Comparison of ENCODE assay signal across 8 cellular contexts in the genomic region with DNA sequence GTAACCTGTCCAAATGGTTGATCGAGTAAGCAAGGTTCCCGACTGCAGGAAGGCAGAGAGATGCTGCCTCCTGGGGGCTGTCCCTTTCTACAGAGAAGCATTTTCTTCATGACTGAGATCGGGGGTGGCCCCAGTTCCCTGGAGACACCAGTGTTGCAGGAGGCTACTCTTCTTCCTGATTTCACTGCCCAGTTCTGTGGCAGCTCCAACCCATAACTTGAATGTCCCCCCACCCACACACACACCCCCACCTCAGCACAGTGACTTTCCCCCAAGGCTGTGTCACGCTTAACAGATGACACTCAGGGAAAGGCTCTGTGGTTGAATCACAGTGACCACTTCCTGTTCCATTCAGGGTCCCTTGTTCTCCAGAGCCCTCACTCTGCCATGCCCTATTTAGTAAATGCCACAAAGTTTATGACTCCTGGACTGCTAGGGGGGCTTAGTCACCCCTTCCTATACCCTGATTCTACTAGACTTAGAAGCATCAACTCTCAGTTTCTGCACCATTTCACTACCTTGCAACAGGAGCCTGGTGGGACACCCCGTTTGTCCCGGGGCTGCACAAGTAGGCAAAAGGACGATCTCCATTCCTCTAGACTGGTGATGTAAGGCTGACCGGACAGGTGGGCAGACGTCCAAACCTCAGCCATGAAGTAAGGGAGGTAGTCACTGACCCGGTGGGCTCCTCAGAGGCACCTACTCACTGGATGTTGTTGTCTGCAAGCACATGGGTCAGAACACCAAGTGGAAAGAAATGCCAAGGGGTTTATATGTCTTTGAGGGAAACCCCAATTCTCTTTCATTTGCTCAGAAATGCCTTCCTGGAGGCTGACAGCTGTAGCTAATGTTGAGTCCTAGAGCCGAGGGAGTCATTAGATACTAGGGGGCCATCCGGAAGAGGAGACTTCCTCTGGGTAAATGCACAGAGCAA. TPM values are rescaled to one million over a fixed set of nuclear protein-coding genes. Genes with fewer than 3 reads are reported as not detected.
A peak's percentile ranks its signal among the peaks of the same experiment; 100 is the strongest.
DNase-seq lines count a peak whose midpoint lies in the region; ATAC-seq and TF ChIP-seq lines count a peak whose summit lies in the region.

No MANE protein-coding gene starts in this region.

- no peaks in the 10 kb centered on the region for H3K9me3 Mint-ChIP-seq in immature natural killer cell

- H3K36me3 Mint-ChIP-seq in immature natural killer cell, result no peaks in the 10 kb centered on the region

- ATAC-seq in Right ventricle myocardium inferior (peak; percentile 70), HG03039 (IDR thresholded peaks at IDR 0.05; ENCODE audit: unreplicated experiment) (peak; percentile 77)

- peak overlapping the region; percentile 58 to 71 (median 67) for H3K4me3 Mint-ChIP-seq in immature natural killer cell

- peak overlapping the region in 4 of 6 donors; percentile 44 to 60 (median 50) for H3K27ac Mint-ChIP-seq in immature natural killer cell

- 52 to 58% methylated on average over 12 of the region's 12 CpGs for WGBS in lower leg skin, 2 donors

- intact Hi-C loops in Right ventricle myocardium inferior (cut with DNase I) (loop anchor here (1.0 to 10.0 kb wide), 4 partner anchors 34 to 401 kb away; no protein-coding TSS in a partner anchor), cardiac septum (cut with DNase I) (no loop called here), lower leg skin (cut with DNase I; ENCODE audit: low total_unique reads) (no loop called here)

- no peak for TF ChIP-seq CTCF in lower leg skin (IDR thresholded peaks at IDR 0.05)

- H3K4me3 ChIP-seq in lower leg skin (ENCODE audit: low read depth, poor library complexity, severe bottlenecking), result no peak overlapping the region

- no peak for DNase-seq in Right ventricle myocardium inferior (ENCODE audit: missing footprints)
- no peak for DNase-seq in cardiac septum (ENCODE audit: low spot score)
- DNase-seq in RKO (ENCODE audit: low spot score), result peak; percentile 97
- peak; percentile 83 for DNase-seq in activated effector memory CD4-positive, alpha-beta T cell treated with anti-CD3 and anti-CD28 coated beads, Interleukin-2, amount 50 U/mL, for 16 hours
- DNase-seq in immature natural killer cell, result peak; percentile 51 to 60 (median 57)
- DNase-seq in stimulated activated CD8-positive, alpha-beta memory T cell treated with anti-CD3 and anti-CD28 coated beads, Interleukin-4, amount 100 ng/mL, for 1 hour (ENCODE audit: low read depth in 2 of 2, low spot score in 1 of 2), result peak; percentile 35 to 37
- DNase-seq in lower leg skin (ENCODE audit: low spot score in 2 of 2), result no peak

- TF ChIP-seq POLR2A in lower leg skin (IDR thresholded peaks at IDR 0.05), result no peak

- peaks cover 20 to 37% of the 10 kb centered on the region in 2 donors for H3K4me1 Mint-ChIP-seq in immature natural killer cell

- peaks cover 0 to 5% (median 2%) of the 10 kb centered on the region in 3 donors for H3K27me3 Mint-ChIP-seq in immature natural killer cell (ENCODE audit: low read depth in 3 of 3)

RNA-seq across cellular contexts. Expression of a gene that starts 31.3 kb away (rescaled TPM):
- 23.3 TPM for total RNA-seq in Right ventricle myocardium inferior
- 21.3 TPM for total RNA-seq in cardiac septum
- polyA plus RNA-seq in immature natural killer cell, result 10 to 100 TPM; 32.3 to 92.1 (median 43.8) TPM
- 10 to 100 TPM; 23.7 to 31.6 (median 30.5) TPM for total RNA-seq in lower leg skin

RNA-seq across cellular contexts. Expression of a gene that starts 38.5 kb away (rescaled TPM):
- total RNA-seq in Right ventricle myocardium inferior (6.2 TPM), cardiac septum (29.4 TPM), lower leg skin (10 to 100 TPM; 29.8 to 57.2 (median 32.9) TPM)
- polyA plus RNA-seq in immature natural killer cell, result 1 to 10 TPM; 2.9 to 4.5 (median 2.9) TPM

Comparison
In these comparisons a context has a peak if more than half of its experiments do, and no peak if none do; other contexts are left out.
1. DNase-seq: peak in RKO (single experiment), activated effector memory CD4-positive, alpha-beta T cell treated with anti-CD3 and anti-CD28 coated beads, Interleukin-2, amount 50 U/mL, for 16 hours (single experiment), immature natural killer cell (3 of 3) and stimulated activated CD8-positive, alpha-beta memory T cell treated with anti-CD3 and anti-CD28 coated beads, Interleukin-4, amount 100 ng/mL, for 1 hour (2 of 2); none in Right ventricle myocardium inferior (single experiment), cardiac septum (single experiment) and lower leg skin (0 of 2).